1 cellular context compared by ENCODE assay signal in genomic region chr13:100088648-100089601, GRCh38.
TF ChIP-seq lines count a peak whose summit lies in the region.

PCCA (plus strand) TSS chr13:100089093; CDS start chr13:100089121, 28 bp downstream.

TF ChIP-seq in K562, 482 proteins besides CTCF, POLR2A, EP300 and RAD21 (continued from another document and continues in another):
- TF ChIP-seq CTCFL (IDR thresholded peaks at IDR 0.05; ENCODE audit: borderline replicate concordance, insufficient read depth, low read depth, low read length, poor library complexity, severe bottlenecking) = no peak
- no peak for TF ChIP-seq FOXA1 (IDR thresholded peaks at IDR 0.05; ENCODE audit: borderline replicate concordance)
- no peak for TF ChIP-seq SMARCE1 (IDR thresholded peaks at IDR 0.05)
- TF ChIP-seq CHD4 (IDR thresholded peaks at IDR 0.05; ENCODE audit: insufficient read depth, insufficient replicate concordance, low read depth, low read length, poor library complexity, severe bottlenecking) = no peak
- no peak for TF ChIP-seq HDAC6 (IDR thresholded peaks at IDR 0.05; ENCODE audit: low read depth, low read length)
- TF ChIP-seq HMG20B (CRISPR knock-in tag; IDR thresholded peaks at IDR 0.05) = no peak
- TF ChIP-seq PHB2 (IDR thresholded peaks at IDR 0.05; ENCODE audit: low read depth) = no peak
- TF ChIP-seq PHF21A (IDR thresholded peaks at IDR 0.05; ENCODE audit: borderline replicate concordance, low read depth) = no peak
- TF ChIP-seq KAT7 (CRISPR knock-in tag; IDR thresholded peaks at IDR 0.05; ENCODE audit: borderline replicate concordance) = no peak
- TF ChIP-seq TCF7 (IDR thresholded peaks at IDR 0.05; ENCODE audit: borderline replicate concordance) = no peak
- no peak for TF ChIP-seq GTF2A2 (tag; IDR thresholded peaks at IDR 0.05)
- TF ChIP-seq CBFA2T3 (IDR thresholded peaks at IDR 0.05) = no peak
- TF ChIP-seq MAFK (IDR thresholded peaks at IDR 0.05; ENCODE audit: low read length) = no peak
- TF ChIP-seq JUND (IDR thresholded peaks at IDR 0.05; ENCODE audit: borderline replicate concordance, low read depth, low read length) = peak; percentile 6; the same call in 1 of the 2 replicates
- no peak for TF ChIP-seq JUND (tag; IDR thresholded peaks at IDR 0.05; ENCODE audit: borderline replicate concordance, low read depth, low read length)
- TF ChIP-seq ZNF277 (CRISPR knock-in tag; IDR thresholded peaks at IDR 0.05; ENCODE audit: borderline replicate concordance) = no peak
- TF ChIP-seq BACH1 (tag; IDR thresholded peaks at IDR 0.05) = no peak
- TF ChIP-seq SIN3B (IDR thresholded peaks at IDR 0.05; ENCODE audit: low read depth) = peak; percentile 67; the same call in 1 of the 2 replicates
- TF ChIP-seq THAP12 (CRISPR knock-in tag; IDR thresholded peaks at IDR 0.05) = no peak
- TF ChIP-seq ETV1 (tag; conservative IDR thresholded peaks at IDR 0.05; ENCODE audit: low read depth) = peak; percentile 90
- TF ChIP-seq ARNT (IDR thresholded peaks at IDR 0.05) = no peak
- TF ChIP-seq IRF1 (CRISPR knock-in tag; IDR thresholded peaks at IDR 0.05; ENCODE audit: borderline replicate concordance) = no peak
- peak in 1 of 3 experiments; percentile 32; a peak in 1 of 6 replicates for TF ChIP-seq ZBTB11 (CRISPR knock-in tag; IDR thresholded peaks at IDR 0.05)
- no peak for TF ChIP-seq TSC22D4 (tag; IDR thresholded peaks at IDR 0.05)
- no peak for TF ChIP-seq E2F4 (CRISPR knock-in tag; IDR thresholded peaks at IDR 0.05; ENCODE audit: low read depth)
- TF ChIP-seq RBM22 (IDR thresholded peaks at IDR 0.05; ENCODE audit: low read depth, low read length, poor library complexity, severe bottlenecking) = no peak
- TF ChIP-seq ZNF707 (CRISPR knock-in tag; conservative IDR thresholded peaks at IDR 0.05) = no peak
- no peak for TF ChIP-seq SIX5 (IDR thresholded peaks at IDR 0.05; ENCODE audit: borderline replicate concordance in 1 of 2, insufficient read depth in 1 of 2, low read depth in 1 of 2, low read length in 2 of 2)
- TF ChIP-seq DMBX1 (CRISPR knock-in tag; IDR thresholded peaks at IDR 0.05; ENCODE audit: borderline replicate concordance) = no peak
- TF ChIP-seq FIP1L1 (IDR thresholded peaks at IDR 0.05; ENCODE audit: low read depth, low read length, poor library complexity, severe bottlenecking) = no peak
- no peak for TF ChIP-seq ZBTB33 (CRISPR knock-in tag; IDR thresholded peaks at IDR 0.05)
- no peak for TF ChIP-seq ILF3 (IDR thresholded peaks at IDR 0.05; ENCODE audit: borderline replicate concordance)
- TF ChIP-seq ZBED1 (IDR thresholded peaks at IDR 0.05) = no peak
- TF ChIP-seq THRB (CRISPR knock-in tag; conservative IDR thresholded peaks at IDR 0.05) = no peak
- TF ChIP-seq JUN (IDR thresholded peaks at IDR 0.05; ENCODE audit: borderline replicate concordance, low read depth, low read length) = no peak; the same call in 1 of the 2 replicates
- TF ChIP-seq JUN (CRISPR knock-in tag; IDR thresholded peaks at IDR 0.05; ENCODE audit: borderline replicate concordance) = no peak
- no peak for TF ChIP-seq ZNF280A (IDR thresholded peaks at IDR 0.05; ENCODE audit: low read depth, partially characterized antibody)
- no peak for TF ChIP-seq SNRNP70 (optimal IDR thresholded peaks at IDR 0.05; ENCODE audit: low read depth, low read length)
- no peak for TF ChIP-seq ZNF740 (CRISPR knock-in tag; IDR thresholded peaks at IDR 0.05)
- TF ChIP-seq ZNF740 (tag; IDR thresholded peaks at IDR 0.05) = no peak
- no peak for TF ChIP-seq ESRRB (CRISPR knock-in tag; IDR thresholded peaks at IDR 0.05; ENCODE audit: borderline replicate concordance)
- no peak for TF ChIP-seq NFXL1 (CRISPR knock-in tag; IDR thresholded peaks at IDR 0.05)
- no peak for TF ChIP-seq POLR3A (IDR thresholded peaks at IDR 0.05; ENCODE audit: borderline replicate concordance, extremely low read depth, insufficient read depth, insufficient read length)
- no peak for TF ChIP-seq ZNF212 (CRISPR knock-in tag; IDR thresholded peaks at IDR 0.05)
- no peak for TF ChIP-seq MCM7 (IDR thresholded peaks at IDR 0.05)
